In genomic region chr6:137903933-137904821, GRCh38 we compare ENCODE assay signal across 1 cellular context.
TF ChIP-seq lines count a peak whose summit lies in the region.

No MANE protein-coding gene starts in this region.

TF ChIP-seq in K562, 482 proteins besides CTCF, POLR2A, EP300 and RAD21 (continued from another document and continues in another):
- TF ChIP-seq TEAD1 (CRISPR knock-in tag; IDR thresholded peaks at IDR 0.05) (peak; percentile 77 to 78; a peak in 3 of 4 replicates), PTRF (tag; IDR thresholded peaks at IDR 0.05) (0 out of 2 replicates have a peak, but pooled peaks have one; percentile 8), CBX3 (IDR thresholded peaks at IDR 0.05; ENCODE audit: borderline replicate concordance in 1 of 2, low read length in 2 of 2) (peak in 1 of 2 experiments; percentile 82; a peak in 1 of 3 replicates), ZNF79 (CRISPR knock-in tag; IDR thresholded peaks at IDR 0.05; ENCODE audit: low read depth) (0 out of 2 replicates have a peak, but pooled peaks have one; percentile 56), THRB (CRISPR knock-in tag; conservative IDR thresholded peaks at IDR 0.05) (no peak), ZNF75A (CRISPR knock-in tag; IDR thresholded peaks at IDR 0.05) (no peak), KLF1 (tag; IDR thresholded peaks at IDR 0.05) (no peak), VEZF1 (CRISPR knock-in tag; IDR thresholded peaks at IDR 0.05) (no peak), NCOA4 (IDR thresholded peaks at IDR 0.05; ENCODE audit: partially characterized antibody) (no peak), ZNF311 (CRISPR knock-in tag; IDR thresholded peaks at IDR 0.05) (0 out of 2 replicates have a peak, but pooled peaks have one; percentile 9), REST (CRISPR knock-in tag; IDR thresholded peaks at IDR 0.05; ENCODE audit: low read depth) (peak; percentile 74), ZNF766 (CRISPR knock-in tag; conservative IDR thresholded peaks at IDR 0.05) (peak; percentile 75; the same call in 1 of the 2 replicates), ZNF717 (CRISPR knock-in tag; IDR thresholded peaks at IDR 0.05) (no peak), EWSR1 (IDR thresholded peaks at IDR 0.05; ENCODE audit: borderline replicate concordance, low read depth, partially characterized antibody) (no peak), BDP1 (IDR thresholded peaks at IDR 0.05; ENCODE audit: insufficient read depth, insufficient read length) (no peak), MTA3 (IDR thresholded peaks at IDR 0.05; ENCODE audit: borderline replicate concordance) (peak; percentile 92), E2F5 (CRISPR knock-in tag; IDR thresholded peaks at IDR 0.05) (no peak), PPARD (CRISPR knock-in tag; IDR thresholded peaks at IDR 0.05) (no peak), NCOA6 (IDR thresholded peaks at IDR 0.05) (no peak), PCBP2 (IDR thresholded peaks at IDR 0.05; ENCODE audit: low read depth, low read length, poor library complexity, severe bottlenecking) (no peak), ARID4B (CRISPR knock-in tag; IDR thresholded peaks at IDR 0.05) (no peak), ERF (CRISPR knock-in tag; IDR thresholded peaks at IDR 0.05) (no peak), BRD9 (IDR thresholded peaks at IDR 0.05; ENCODE audit: low read depth, partially characterized antibody) (peak; percentile 98), GTF2B (IDR thresholded peaks at IDR 0.05; ENCODE audit: extremely low read depth, insufficient read length) (no peak), ZNF316 (IDR thresholded peaks at IDR 0.05) (no peak), SAFB2 (IDR thresholded peaks at IDR 0.05; ENCODE audit: borderline replicate concordance, low read depth, low read length, severe bottlenecking) (no peak), HMGN3 (IDR thresholded peaks at IDR 0.05; ENCODE audit: borderline replicate concordance, extremely low read depth, insufficient read length, low read depth, low read length) (peak; percentile 57), ZNF174 (CRISPR knock-in tag; IDR thresholded peaks at IDR 0.05) (no peak), HDAC2 (IDR thresholded peaks at IDR 0.05) (peak; percentile 88), CAMTA2 (CRISPR knock-in tag; conservative IDR thresholded peaks at IDR 0.05) (no peak), JUN (IDR thresholded peaks at IDR 0.05; ENCODE audit: borderline replicate concordance, low read depth, low read length) (peak; percentile 92), JUN (CRISPR knock-in tag; IDR thresholded peaks at IDR 0.05; ENCODE audit: borderline replicate concordance) (peak; percentile 57; the same call in 1 of the 2 replicates), ZBTB12 (CRISPR knock-in tag; IDR thresholded peaks at IDR 0.05) (no peak), NR4A1 (CRISPR knock-in tag; IDR thresholded peaks at IDR 0.05) (no peak), NR4A1 (tag; IDR thresholded peaks at IDR 0.05) (peak; percentile 74), POLR3G (IDR thresholded peaks at IDR 0.05; ENCODE audit: extremely low read depth, insufficient read length, insufficient replicate concordance) (no peak), AFF4 (CRISPR knock-in tag; IDR thresholded peaks at IDR 0.05) (no peak), FOSL1 (tag; conservative IDR thresholded peaks at IDR 0.05) (no peak; the same call in 1 of the 2 replicates), SMC3 (conservative IDR thresholded peaks at IDR 0.05; ENCODE audit: insufficient read depth, low read depth, low read length) (no peak), CCAR2 (IDR thresholded peaks at IDR 0.05; ENCODE audit: low read depth, low read length) (no peak), ARID1B (IDR thresholded peaks at IDR 0.05) (peak; percentile 94), CTBP1 (IDR thresholded peaks at IDR 0.05; ENCODE audit: borderline replicate concordance) (peak; percentile 81), MTF1 (CRISPR knock-in tag; IDR thresholded peaks at IDR 0.05; ENCODE audit: borderline replicate concordance) (no peak), RNF219 (CRISPR knock-in tag; IDR thresholded peaks at IDR 0.05) (0 out of 2 replicates have a peak, but pooled peaks have one; percentile 72), CREM (IDR thresholded peaks at IDR 0.05; ENCODE audit: low read depth) (peak; percentile 82)
